In genomic region chr10:63629363-63630084, GRCh38 we compare ENCODE assay signal across 8 cellular contexts.
A peak's percentile ranks its signal among the peaks of the same experiment; 100 is the strongest.
DNase-seq lines count a peak whose midpoint lies in the region; ATAC-seq, FAIRE-seq and TF ChIP-seq lines count a peak whose summit lies in the region.

No MANE protein-coding gene starts in this region.

- H3K36me3 ChIP-seq in iPS-18a (ENCODE audit: control insufficient read depth, low read depth, low read length) (no peaks in the 10 kb centered on the region), skeletal muscle satellite cell (ENCODE audit: insufficient read depth, low read length) (no peaks in the 10 kb centered on the region)

- H3K27me3 Mint-ChIP-seq in MCF 10A (ENCODE audit: insufficient read depth, unreplicated experiment), result no peaks in the 10 kb centered on the region

- H3K27ac ChIP-seq in 22Rv1, result peak overlapping the region; percentile 99
- H3K27ac ChIP-seq in iPS-18a (ENCODE audit: low read length), result peak overlapping the region; percentile 95

- H3K9ac ChIP-seq in iPS-18a (ENCODE audit: low read length), result peak overlapping the region; percentile 89
- H3K9ac ChIP-seq in skeletal muscle satellite cell (ENCODE audit: low read depth, low read length), result peak overlapping the region; percentile 89

- H3K9me3 ChIP-seq in iPS-18a (ENCODE audit: control insufficient read depth, low read depth, low read length) (no peaks in the 10 kb centered on the region), skeletal muscle satellite cell (replicated peaks; ENCODE audit: low read length) (no peaks in the 10 kb centered on the region)

- H3K27ac Mint-ChIP-seq in MCF 10A (ENCODE audit: low read depth, unreplicated experiment), result peak overlapping the region; percentile 94

- TF ChIP-seq CTCF in 22Rv1 (IDR thresholded peaks at IDR 0.05), result peak; percentile 87
- peak; percentile 73 for TF ChIP-seq CTCF in MCF 10A (IDR thresholded peaks at IDR 0.05; ENCODE audit: unreplicated experiment)

- H3K4me1 ChIP-seq in iPS-18a (ENCODE audit: control insufficient read depth, low read depth, low read length) (peaks cover 27% of the 10 kb centered on the region), skeletal muscle satellite cell (ENCODE audit: control insufficient read depth, insufficient read depth, low read length) (peaks cover 32% of the 10 kb centered on the region)

- intact Hi-C loops in MCF 10A (cut with micrococcal nuclease), result loop anchor here (1.0 to 10.0 kb wide), 9 partner anchors 83 to 1195 kb away; partner anchors contain the start of gene REEP3

- H3K4me1 Mint-ChIP-seq in MCF 10A (ENCODE audit: insufficient read depth, unreplicated experiment), result peaks cover 26% of the 10 kb centered on the region

- POLR2A ChIA-PET in MCF 10A (lab: Yijun Ruan, JAX), result interaction anchor here (0.6 to 6.0 kb wide), 45 partner anchors 8 to 463 kb away, joined by 3 to 106 read pairs (median 6); partner anchors contain the start of genes JMJD1C and REEP3

- BruUV-seq in MCF 10A (replicated peaks; lab: Mats Ljungman, UMichigan), result TSS peak; percentile 86

- CTCF ChIA-PET in MCF 10A (lab: Yijun Ruan, JAX), result interaction anchor here (0.5 to 8.7 kb wide), 40 partner anchors 13 to 1560 kb away, joined by 3 to 87 read pairs (median 4); no protein-coding TSS in a partner anchor

- DNase-seq in GM18507 (ENCODE audit: extremely low spot score, insufficient read length, low read depth) (peak; percentile 48), NCI-H2029 treated with DMSO at 0.1 percent for 48 hours (lab: John Stamatoyannopoulos, UW) (peak; percentile 68), UCSD-AML1 (lab: John Stamatoyannopoulos, UW; ENCODE audit: unreplicated experiment) (peak; percentile 84), MCF 10A (ENCODE audit: unreplicated experiment) (peak; percentile 98)

- H3K36me3 Mint-ChIP-seq in MCF 10A (ENCODE audit: insufficient read depth, unreplicated experiment), result peaks cover 10% of the 10 kb centered on the region

- peak; percentile 40 for ATAC-seq in HG03039 (IDR thresholded peaks at IDR 0.05; ENCODE audit: unreplicated experiment)

- H3K4me3 ChIP-seq in iPS-18a (ENCODE audit: low read length) (peak overlapping the region; percentile 74), skeletal muscle satellite cell (ENCODE audit: low read length) (peak overlapping the region; percentile 84)

- peaks cover 11% of the 10 kb centered on the region for H3K27me3 ChIP-seq in iPS-18a (ENCODE audit: control insufficient read depth, insufficient read depth, low read length)
- no peaks in the 10 kb centered on the region for H3K27me3 ChIP-seq in skeletal muscle satellite cell (ENCODE audit: control insufficient read depth, insufficient read depth, low read length)

- H3K4me3 Mint-ChIP-seq in MCF 10A (ENCODE audit: unreplicated experiment), result peak overlapping the region; percentile 94

- peak overlapping the region; percentile 86 for H3K4me2 ChIP-seq in skeletal muscle satellite cell (ENCODE audit: low read length)

- FAIRE-seq in GM18507 (lab: Jason Lieb, UNC), result peak; percentile 80

- no peaks in the 10 kb centered on the region for H3K9me3 Mint-ChIP-seq in MCF 10A (ENCODE audit: unreplicated experiment)

Comparison
In these comparisons a context has a peak if more than half of its experiments do, and no peak if none do; other contexts are left out.
1. Peak in every context shown above with its lines: DNase-seq, ATAC-seq, H3K4me3 ChIP-seq and H3K27ac ChIP-seq.
2. DNase-seq: peak in every context shown above with its lines; median percentile 98 in MCF 10A; 84 in UCSD-AML1; 68 in NCI-H2029 treated with DMSO at 0.1 percent for 48 hours; 48 in GM18507.